Comparison of ENCODE assay signal across 2 cellular contexts in the genomic region with DNA sequence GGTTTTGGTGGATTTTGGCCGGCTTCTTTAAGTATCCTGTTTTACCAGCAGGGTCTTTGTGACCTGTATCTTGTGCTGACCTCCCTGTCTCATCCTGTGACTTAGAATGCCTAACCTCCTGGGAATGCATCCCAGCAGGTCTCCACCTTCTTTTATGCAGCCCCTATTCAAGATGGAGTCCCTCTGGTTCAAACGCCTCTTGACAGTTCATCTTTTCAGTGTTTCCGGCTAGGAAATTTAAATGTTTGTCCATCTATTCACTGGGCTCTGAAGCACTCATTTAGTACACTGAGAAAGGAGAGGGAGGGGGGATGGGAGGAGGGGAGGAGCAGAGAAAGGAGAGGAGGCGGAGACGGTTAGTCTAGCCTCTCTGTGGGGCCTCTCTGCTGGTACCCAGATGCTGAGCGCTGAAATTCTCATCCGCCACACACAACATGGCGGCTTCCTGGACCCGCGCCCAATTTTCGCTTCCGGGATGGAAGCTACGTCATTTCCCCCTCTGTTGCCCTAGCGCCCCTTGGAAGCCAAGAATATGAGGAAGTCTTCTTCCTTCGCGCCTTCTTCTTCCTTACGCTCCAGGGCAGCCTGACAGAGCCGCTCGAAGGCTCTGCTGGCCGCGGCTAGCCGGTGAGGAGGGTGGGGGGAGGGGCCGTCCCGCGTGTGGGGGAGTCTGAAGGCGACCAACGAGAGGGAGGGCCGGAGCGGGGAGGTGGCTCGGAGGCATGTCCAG.
TF ChIP-seq lines count a peak whose summit lies in the region.

No MANE protein-coding gene starts in this region.

TF ChIP-seq in liver, 16 proteins besides CTCF, POLR2A, EP300 and RAD21 (continued from another document):
- TF ChIP-seq, protein P1, sequence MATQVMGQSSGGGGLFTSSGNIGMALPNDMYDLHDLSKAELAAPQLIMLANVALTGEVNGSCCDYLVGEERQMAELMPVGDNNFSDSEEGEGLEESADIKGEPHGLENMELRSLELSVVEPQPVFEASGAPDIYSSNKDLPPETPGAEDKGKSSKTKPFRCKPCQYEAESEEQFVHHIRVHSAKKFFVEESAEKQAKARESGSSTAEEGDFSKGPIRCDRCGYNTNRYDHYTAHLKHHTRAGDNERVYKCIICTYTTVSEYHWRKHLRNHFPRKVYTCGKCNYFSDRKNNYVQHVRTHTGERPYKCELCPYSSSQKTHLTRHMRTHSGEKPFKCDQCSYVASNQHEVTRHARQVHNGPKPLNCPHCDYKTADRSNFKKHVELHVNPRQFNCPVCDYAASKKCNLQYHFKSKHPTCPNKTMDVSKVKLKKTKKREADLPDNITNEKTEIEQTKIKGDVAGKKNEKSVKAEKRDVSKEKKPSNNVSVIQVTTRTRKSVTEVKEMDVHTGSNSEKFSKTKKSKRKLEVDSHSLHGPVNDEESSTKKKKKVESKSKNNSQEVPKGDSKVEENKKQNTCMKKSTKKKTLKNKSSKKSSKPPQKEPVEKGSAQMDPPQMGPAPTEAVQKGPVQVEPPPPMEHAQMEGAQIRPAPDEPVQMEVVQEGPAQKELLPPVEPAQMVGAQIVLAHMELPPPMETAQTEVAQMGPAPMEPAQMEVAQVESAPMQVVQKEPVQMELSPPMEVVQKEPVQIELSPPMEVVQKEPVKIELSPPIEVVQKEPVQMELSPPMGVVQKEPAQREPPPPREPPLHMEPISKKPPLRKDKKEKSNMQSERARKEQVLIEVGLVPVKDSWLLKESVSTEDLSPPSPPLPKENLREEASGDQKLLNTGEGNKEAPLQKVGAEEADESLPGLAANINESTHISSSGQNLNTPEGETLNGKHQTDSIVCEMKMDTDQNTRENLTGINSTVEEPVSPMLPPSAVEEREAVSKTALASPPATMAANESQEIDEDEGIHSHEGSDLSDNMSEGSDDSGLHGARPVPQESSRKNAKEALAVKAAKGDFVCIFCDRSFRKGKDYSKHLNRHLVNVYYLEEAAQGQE (IDR thresholded peaks at IDR 0.05), result no peak
- no peak for TF ChIP-seq TAF1 (conservative IDR thresholded peaks at IDR 0.05)
- no peak for TF ChIP-seq HNF4G (IDR thresholded peaks at IDR 0.05)
- no peak for TF ChIP-seq NR2F2 (IDR thresholded peaks at IDR 0.05)
- peak; percentile 98 for TF ChIP-seq YY1 (IDR thresholded peaks at IDR 0.05)
- TF ChIP-seq FOXA1 (IDR thresholded peaks at IDR 0.05), result no peak
- TF ChIP-seq, protein P2, sequence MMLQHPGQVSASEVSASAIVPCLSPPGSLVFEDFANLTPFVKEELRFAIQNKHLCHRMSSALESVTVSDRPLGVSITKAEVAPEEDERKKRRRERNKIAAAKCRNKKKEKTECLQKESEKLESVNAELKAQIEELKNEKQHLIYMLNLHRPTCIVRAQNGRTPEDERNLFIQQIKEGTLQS (IDR thresholded peaks at IDR 0.05), result no peak
- no peak for TF ChIP-seq SP1 (IDR thresholded peaks at IDR 0.05)
- TF ChIP-seq GABPA (IDR thresholded peaks at IDR 0.05 in 1 of 2, conservative IDR thresholded peaks at IDR 0.05 in 1 of 2), result peak; percentile 75 to 90

TF ChIP-seq in HepG2, 621 proteins besides CTCF, POLR2A, EP300 and RAD21:
- TF ChIP-seq, protein P1 (IDR thresholded peaks at IDR 0.05; ENCODE audit: borderline replicate concordance in 1 of 2, low read depth in 1 of 2, low read length in 2 of 2), result no peak
- TF ChIP-seq TCF7 (IDR thresholded peaks at IDR 0.05; ENCODE audit: low read depth), result no peak
- TF ChIP-seq POLR2G (IDR thresholded peaks at IDR 0.05; ENCODE audit: low read depth, low read length), result no peak
- no peak for TF ChIP-seq ZNF446 (CRISPR knock-in tag; IDR thresholded peaks at IDR 0.05)
- TF ChIP-seq, protein P3, sequence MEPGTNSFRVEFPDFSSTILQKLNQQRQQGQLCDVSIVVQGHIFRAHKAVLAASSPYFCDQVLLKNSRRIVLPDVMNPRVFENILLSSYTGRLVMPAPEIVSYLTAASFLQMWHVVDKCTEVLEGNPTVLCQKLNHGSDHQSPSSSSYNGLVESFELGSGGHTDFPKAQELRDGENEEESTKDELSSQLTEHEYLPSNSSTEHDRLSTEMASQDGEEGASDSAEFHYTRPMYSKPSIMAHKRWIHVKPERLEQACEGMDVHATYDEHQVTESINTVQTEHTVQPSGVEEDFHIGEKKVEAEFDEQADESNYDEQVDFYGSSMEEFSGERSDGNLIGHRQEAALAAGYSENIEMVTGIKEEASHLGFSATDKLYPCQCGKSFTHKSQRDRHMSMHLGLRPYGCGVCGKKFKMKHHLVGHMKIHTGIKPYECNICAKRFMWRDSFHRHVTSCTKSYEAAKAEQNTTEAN (CRISPR knock-in tag; conservative IDR thresholded peaks at IDR 0.05), result no peak
- TF ChIP-seq ZNF660 (CRISPR knock-in tag; IDR thresholded peaks at IDR 0.05; ENCODE audit: borderline replicate concordance, low read depth), result no peak
- TF ChIP-seq REL (CRISPR knock-in tag; conservative IDR thresholded peaks at IDR 0.05), result no peak
